In genomic region chr10:58996063-58996462, GRCh38 we compare ENCODE assay signal across 13 cellular contexts.
"Had no signal": no experiment of that assay in that cellular context is flagged by ENCODE, and none has a peak within 500 bp of the region (broad histone marks: within the 10 kb centered on the region; RNA-seq: fewer than 3 reads in every experiment).

No MANE protein-coding gene starts in this region.

- H2AFZ ChIP-seq: neural progenitor cell had no signal

- H3K36me3 ChIP-seq: neural progenitor cell, suprapubic skin, WERI-Rb-1 had no signal

- H3K9me3 ChIP-seq: psoas muscle, suprapubic skin had no signal

- H3K27me3 ChIP-seq: neural progenitor cell, suprapubic skin had no signal

- H3K9ac ChIP-seq: neural progenitor cell had no signal

- H3K27ac ChIP-seq: neural progenitor cell, psoas muscle, suprapubic skin, WERI-Rb-1 had no signal

- H3K4me3 ChIP-seq: neural progenitor cell, psoas muscle, suprapubic skin had no signal

- ATAC-seq: activated CD8-positive, alpha-beta T cell treated with anti-CD3 and anti-CD28 coated beads for 36 hours; activated naive CD4-positive, alpha-beta T cell treated with anti-CD3 and anti-CD28 coated beads, Interleukin-2, amount 50 U/mL, for 72 hours; activated T-cell treated with anti-CD3 and anti-CD28 coated beads, Interleukin-2, amount 50 U/mL, for 4 hours; effector memory CD8-positive, alpha-beta T cell; left cardiac atrium; psoas muscle; sciatic nerve; stimulated activated naive CD8-positive, alpha-beta T cell treated with anti-CD3 and anti-CD28 coated beads, Interleukin-15, Interleukin-2, amounts not matched to agents 100 U/mL and 50 U/mL, for 24 hours had no signal

- H3K4me2 ChIP-seq: neural progenitor cell had no signal

- DNase-seq: activated CD8-positive, alpha-beta T cell treated with anti-CD3 and anti-CD28 coated beads for 36 hours; activated gamma-delta T cell; activated T-cell treated with anti-CD3 and anti-CD28 coated beads, Interleukin-2, amount 50 U/mL, for 4 hours; effector memory CD8-positive, alpha-beta T cell; foreskin melanocyte; left cardiac atrium; psoas muscle; stimulated activated naive CD8-positive, alpha-beta T cell treated with anti-CD3 and anti-CD28 coated beads, Interleukin-15, Interleukin-2, amounts not matched to agents 100 U/mL and 50 U/mL, for 24 hours; WERI-Rb-1 had no signal

- H3K4me1 ChIP-seq: suprapubic skin had no signal
